In genomic region chr1:33045246-33045645, GRCh38 we compare ENCODE assay signal across 16 cellular contexts. TPM values are rescaled to one million over a fixed set of nuclear protein-coding genes. Genes with fewer than 3 reads are reported as not detected.
DNase-seq lines count a peak whose midpoint lies in the region; ATAC-seq, FAIRE-seq and TF ChIP-seq lines count a peak whose summit lies in the region.
"Had no signal": no experiment of that assay in that cellular context is flagged by ENCODE, and none has a peak within 500 bp of the region (broad histone marks: within the 10 kb centered on the region; RNA-seq: fewer than 3 reads in every experiment).

No MANE protein-coding gene starts in this region.

- H4K5ac ChIP-seq in H1 (ENCODE audit: insufficient read length, low read depth, low read length), result no peak overlapping the region

- no peak overlapping the region for H2BK12ac ChIP-seq in H1 (ENCODE audit: low read depth, low read length)
- H2BK12ac ChIP-seq in neuronal stem cell (ENCODE audit: low read length), result no peak overlapping the region

- TF ChIP-seq RAD21 in H1 (IDR thresholded peaks at IDR 0.05 in 1 of 2, conservative IDR thresholded peaks at IDR 0.05 in 1 of 2; ENCODE audit: low read depth in 2 of 2, low read length in 2 of 2), result no peak

- H3K4me2 ChIP-seq in MM.1S (ENCODE audit: low read depth, low read length), result no peak overlapping the region
- no peak overlapping the region for H3K4me2 ChIP-seq in H1 (ENCODE audit: insufficient read depth in 1 of 2, low read depth in 2 of 2, low read length in 2 of 2)
- H3K4me2 ChIP-seq in neuronal stem cell (ENCODE audit: insufficient read depth, low read length, poor library complexity, severe bottlenecking), result no peak overlapping the region

- H2BK20ac ChIP-seq in H1 (ENCODE audit: low read length), result no peak overlapping the region

- TF ChIP-seq CTCF in MM.1S (IDR thresholded peaks at IDR 0.05; ENCODE audit: low read length) (no peak), H1 (IDR thresholded peaks at IDR 0.05; ENCODE audit: control extremely low read depth in 1 of 3, insufficient read depth in 1 of 3, low read depth in 1 of 3, low read length in 3 of 3) (no peak)

- H2AFZ ChIP-seq in MM.1S (ENCODE audit: low read length), result no peak overlapping the region
- peak overlapping the region; percentile 72 for H2AFZ ChIP-seq in H1 (ENCODE audit: low read length)
- H2AFZ ChIP-seq in neuronal stem cell (ENCODE audit: low read length), result peak overlapping the region; percentile 69
- H2AFZ ChIP-seq: GM23248 had no signal

- no peaks in the 10 kb centered on the region for H3K79me2 ChIP-seq in MM.1S (ENCODE audit: low read length)
- no peaks in the 10 kb centered on the region for H3K79me2 ChIP-seq in H1 (ENCODE audit: control insufficient read depth in 1 of 2, insufficient read depth in 2 of 2, low read length in 2 of 2)

- H2BK15ac ChIP-seq in H1 (ENCODE audit: low read length), result no peak overlapping the region
- no peak overlapping the region for H2BK15ac ChIP-seq in neuronal stem cell (ENCODE audit: low read length)

- H2BK5ac ChIP-seq in H1 (ENCODE audit: low read depth, low read length), result no peak overlapping the region
- H2BK5ac ChIP-seq in neuronal stem cell (ENCODE audit: low read length), result no peak overlapping the region

- H4K91ac ChIP-seq in H1 (replicated peaks; ENCODE audit: insufficient read length, low read length) (no peak overlapping the region), neuronal stem cell (ENCODE audit: low read depth, low read length, poor library complexity) (no peak overlapping the region)

- 0 out of 2 replicates have a peak overlapping the region, but pooled peaks have one; percentile 17 for H4K8ac ChIP-seq in H1 (ENCODE audit: extremely low read depth, insufficient read depth, low read length)
- no peak overlapping the region for H4K8ac ChIP-seq in neuronal stem cell (ENCODE audit: low read depth, low read length)

- peaks cover 15% of the 10 kb centered on the region for H3K27me3 Mint-ChIP-seq in activated CD8-positive, alpha-beta T cell treated with anti-CD3 and anti-CD28 coated beads, Interleukin-2, amount 10 ng/mL, durations not matched to agents 7 days and 5 days (ENCODE audit: low read depth)

- FAIRE-seq in H1 (lab: Jason Lieb, UNC), result no peak
- FAIRE-seq: endometrium had no signal

- no peak overlapping the region for H3K9ac ChIP-seq in MM.1S (ENCODE audit: low read length)
- H3K9ac ChIP-seq in H1 (replicated peaks in 1 of 4; ENCODE audit: extremely low read depth in 1 of 4, low read depth in 3 of 4, low read length in 3 of 4), result no peak overlapping the region
- no peak overlapping the region for H3K9ac ChIP-seq in neuronal stem cell (ENCODE audit: low read depth, low read length, poor library complexity)
- H3K9ac ChIP-seq: GM23248 had no signal

- H2AK5ac ChIP-seq in H1 (ENCODE audit: low read depth, low read length), result no peak overlapping the region
- H2AK5ac ChIP-seq in neuronal stem cell (ENCODE audit: low read depth, low read length), result no peak overlapping the region

- H3K4ac ChIP-seq in H1 (replicated peaks; ENCODE audit: insufficient read length, low read depth, low read length) (no peak overlapping the region), neuronal stem cell (ENCODE audit: low read length) (no peak overlapping the region)

- no peaks in the 10 kb centered on the region for H3F3A ChIP-seq in MM.1S (ENCODE audit: insufficient read depth, low read length)

- H3K27me3 ChIP-seq in H7 (ENCODE audit: control insufficient read depth, insufficient read depth, low read length) (no peaks in the 10 kb centered on the region), MM.1S (replicated peaks; ENCODE audit: insufficient read depth, low read length) (no peaks in the 10 kb centered on the region), H1 (replicated peaks in 1 of 4; ENCODE audit: control insufficient read depth in 3 of 4, extremely low read depth in 1 of 4, insufficient read depth in 3 of 4, low read length in 3 of 4) (no peaks in the 10 kb centered on the region), neuronal stem cell (ENCODE audit: control insufficient read depth in 3 of 3, insufficient read depth in 3 of 3, low read depth in 1 of 3, low read length in 3 of 3) (no peaks in the 10 kb centered on the region)
- H3K27me3 ChIP-seq: ascending aorta, upper lobe of left lung had no signal

- CTCF ChIA-PET in H1 (lab: Charles Lee; ENCODE audit: partially characterized antibody), result interaction anchor here (3.2 to 5.1 kb wide), 2 partner anchors 10 to 111 kb away, joined by 10 to 28 read pairs; no protein-coding TSS in a partner anchor
- CTCF ChIA-PET in activated CD8-positive, alpha-beta T cell treated with anti-CD3 and anti-CD28 coated beads, Interleukin-2, amount 10 ng/mL, durations not matched to agents 7 days and 5 days (lab: Charles Lee), result interaction anchor here (1.0 kb wide), 1 partner anchor 10 kb away, joined by 3 read pairs; no protein-coding TSS in a partner anchor

- H3K9me2 ChIP-seq in MM.1S (replicated peaks; ENCODE audit: insufficient read depth, low read length), result no peaks in the 10 kb centered on the region

- H3K9me3 ChIP-seq in MM.1S (replicated peaks; ENCODE audit: insufficient read depth, low read length) (no peaks in the 10 kb centered on the region), H1 (ENCODE audit: insufficient read depth in 2 of 2, low read depth in 1 of 2, low read length in 1 of 2) (0 out of 4 replicates have a peak, but pooled peaks cover 0 to under 1% of the 10 kb centered on the region in 2 experiments), neuronal stem cell (replicated peaks in 1 of 2; ENCODE audit: control insufficient read depth in 2 of 2, insufficient read depth in 1 of 2, low read depth in 1 of 2, low read length in 2 of 2) (peaks cover 0 to 2% of the 10 kb centered on the region in 2 donors)
- H3K9me3 ChIP-seq: ascending aorta, upper lobe of left lung had no signal

- no peak for TF ChIP-seq EP300 in H1 (IDR thresholded peaks at IDR 0.05; ENCODE audit: borderline replicate concordance in 1 of 2, low read depth in 2 of 2, low read length in 2 of 2)

- ATAC-seq in HG03565 (IDR thresholded peaks at IDR 0.05; ENCODE audit: unreplicated experiment) (no peak), HG02610 (IDR thresholded peaks at IDR 0.05; ENCODE audit: unreplicated experiment) (no peak)
- ATAC-seq in activated CD8-positive, alpha-beta T cell treated with anti-CD3 and anti-CD28 coated beads, Interleukin-2, amount 10 ng/mL, durations not matched to agents 7 days and 5 days, result no peak

- no peaks in the 10 kb centered on the region for H3K9me3 Mint-ChIP-seq in activated CD8-positive, alpha-beta T cell treated with anti-CD3 and anti-CD28 coated beads, Interleukin-2, amount 10 ng/mL, durations not matched to agents 7 days and 5 days (ENCODE audit: insufficient read depth)

- H3K56ac ChIP-seq in H1 (replicated peaks; ENCODE audit: insufficient read length, low read depth, low read length), result no peak overlapping the region

- H2BK120ac ChIP-seq in H1 (replicated peaks; ENCODE audit: low read depth, low read length) (no peak overlapping the region), neuronal stem cell (ENCODE audit: low read depth, low read length) (no peak overlapping the region)

- no peaks in the 10 kb centered on the region for H3K36me3 Mint-ChIP-seq in activated CD8-positive, alpha-beta T cell treated with anti-CD3 and anti-CD28 coated beads, Interleukin-2, amount 10 ng/mL, durations not matched to agents 7 days and 5 days (ENCODE audit: low read depth)

- DNase-seq in H7 (peak; percentile 31), MM.1S (peak; percentile 18), H1 (ENCODE audit: low read depth in 1 of 2, low spot score in 2 of 2) (no peak), neuronal stem cell (ENCODE audit: low spot score) (no peak), HuH-7.5 (ENCODE audit: low spot score) (no peak)
- no peak for DNase-seq in activated CD8-positive, alpha-beta T cell treated with anti-CD3 and anti-CD28 coated beads, Interleukin-2, amount 10 ng/mL, durations not matched to agents 7 days and 5 days
- DNase-seq: activated CD4-positive, CD25-positive, alpha-beta regulatory T cell; GM23248; NCI-H1048; stimulated activated CD4-positive, alpha-beta T cell treated with anti-CD3 and anti-CD28 coated beads, Interleukin-12 subunit alpha, Interleukin-12 subunit beta, amount 100 ng/mL, for 4 hours had no signal

- no peaks in the 10 kb centered on the region for H3K36me3 ChIP-seq in H7 (replicated peaks; ENCODE audit: control insufficient read depth, insufficient read depth, low read length)
- no peaks in the 10 kb centered on the region for H3K36me3 ChIP-seq in MM.1S (replicated peaks; ENCODE audit: insufficient read depth, low read length)
- H3K36me3 ChIP-seq in H1 (ENCODE audit: control insufficient read depth in 2 of 4, insufficient read depth in 4 of 4, low read length in 3 of 4), result no peaks in the 10 kb centered on the region
- H3K36me3 ChIP-seq in neuronal stem cell (replicated peaks in 1 of 2; ENCODE audit: control insufficient read depth in 2 of 2, insufficient read depth in 2 of 2, low read length in 2 of 2), result no peaks in the 10 kb centered on the region
- H3K36me3 ChIP-seq: ascending aorta, upper lobe of left lung had no signal

- H3K79me1 ChIP-seq in H1 (ENCODE audit: low read depth, low read length) (no peaks in the 10 kb centered on the region), neuronal stem cell (ENCODE audit: low read depth, low read length) (no peaks in the 10 kb centered on the region)

- no peak overlapping the region for H3K14ac ChIP-seq in H1 (ENCODE audit: insufficient read length)
- H3K14ac ChIP-seq in neuronal stem cell (ENCODE audit: low read length), result no peak overlapping the region

- H3K23me2 ChIP-seq in H1 (ENCODE audit: low read depth, low read length), result no peaks in the 10 kb centered on the region

- TF ChIP-seq POLR2A in H1 (IDR thresholded peaks at IDR 0.05; ENCODE audit: control extremely low read depth in 1 of 2, low read depth in 2 of 2, low read length in 2 of 2), result no peak

- H3K4me1 ChIP-seq in MM.1S (ENCODE audit: low read length) (peaks cover 2% of the 10 kb centered on the region), H1 (replicated peaks in 1 of 4; ENCODE audit: control insufficient read depth in 3 of 4, insufficient read depth in 4 of 4, low read length in 3 of 4) (peaks cover 0 to 3% (median 1%) of the 10 kb centered on the region in 4 experiments; a peak in 2 of 7 replicates), neuronal stem cell (ENCODE audit: control insufficient read depth in 2 of 2, insufficient read depth in 1 of 2, low read depth in 1 of 2, low read length in 2 of 2) (no peaks in the 10 kb centered on the region)
- H3K4me1 ChIP-seq: ascending aorta had no signal

- H4K20me1 ChIP-seq in MM.1S (ENCODE audit: insufficient read depth, low read length) (no peaks in the 10 kb centered on the region), H1 (replicated peaks in 1 of 2; ENCODE audit: control insufficient read depth in 1 of 2, insufficient read depth in 2 of 2, low read length in 2 of 2) (no peaks in the 10 kb centered on the region)

- no peak overlapping the region for H3K4me3 ChIP-seq in H7 (ENCODE audit: insufficient read depth, low read depth, low read length)
- no peak overlapping the region for H3K4me3 ChIP-seq in MM.1S (ENCODE audit: low read length)
- no peak overlapping the region for H3K4me3 ChIP-seq in H1 (ENCODE audit: extremely low read depth in 1 of 4, insufficient read depth in 2 of 4, low read depth in 3 of 4, low read length in 4 of 4)
- H3K4me3 ChIP-seq in neuronal stem cell (ENCODE audit: low read length in 2 of 2), result no peak overlapping the region
- H3K4me3 ChIP-seq: ascending aorta, GM23248, upper lobe of left lung had no signal

- no peak overlapping the region for H3K23ac ChIP-seq in H1 (ENCODE audit: insufficient read length)
- no peak overlapping the region for H3K23ac ChIP-seq in neuronal stem cell (ENCODE audit: low read depth, low read length, poor library complexity)

- H3K18ac ChIP-seq in H1 (ENCODE audit: extremely low read depth, low read length), result no peak overlapping the region
- no peak overlapping the region for H3K18ac ChIP-seq in neuronal stem cell (ENCODE audit: low read length)

- H3K4me3 Mint-ChIP-seq in activated CD8-positive, alpha-beta T cell treated with anti-CD3 and anti-CD28 coated beads, Interleukin-2, amount 10 ng/mL, durations not matched to agents 7 days and 5 days, result no peak overlapping the region
- H3K4me3 Mint-ChIP-seq: activated T-cell treated with anti-CD3 and anti-CD28 coated beads, Interleukin-2, amount 50 U/mL, for 72 hours had no signal

- H3K27ac ChIP-seq in MM.1S (ENCODE audit: low read length), result no peak overlapping the region
- no peak overlapping the region for H3K27ac ChIP-seq in H1 (ENCODE audit: low read depth, low read length)
- no peak overlapping the region for H3K27ac ChIP-seq in neuronal stem cell (replicated peaks; ENCODE audit: low read length)
- H3K27ac ChIP-seq: ascending aorta, GM23248 had no signal

- H3K27ac Mint-ChIP-seq in activated CD8-positive, alpha-beta T cell treated with anti-CD3 and anti-CD28 coated beads, Interleukin-2, amount 10 ng/mL, durations not matched to agents 7 days and 5 days, result no peak overlapping the region
- H3K27ac Mint-ChIP-seq: activated T-cell treated with anti-CD3 and anti-CD28 coated beads, Interleukin-2, amount 50 U/mL, for 72 hours had no signal

- POLR2A ChIA-PET in H1 (lab: Charles Lee; ENCODE audit: partially characterized antibody), result interaction anchor here (0.7 kb wide), 1 partner anchor 24 kb away, joined by 5 read pairs; no protein-coding TSS in a partner anchor
- POLR2A ChIA-PET in activated CD8-positive, alpha-beta T cell treated with anti-CD3 and anti-CD28 coated beads, Interleukin-2, amount 10 ng/mL, durations not matched to agents 7 days and 5 days (lab: Charles Lee), result interaction anchor here (0.7 kb wide), 1 partner anchor 645 kb away, joined by 4 read pairs; no protein-coding TSS in a partner anchor

- 61% methylated on average over 2 of the region's 2 CpGs; no CpG with 5 or more reads in 1 of the 2 experiments for WGBS in H1 (ENCODE audit: extremely low coverage in 1 of 2, insufficient coverage in 1 of 2, insufficient read length in 1 of 2, insufficient replicate concordance in 2 of 2, low coverage in 1 of 2, low lambda C conversion rate in 2 of 2, missing lambda C conversion rate in 1 of 2), 2 experiments
- WGBS in neuronal stem cell (ENCODE audit: extremely low coverage in 2 of 2, insufficient read length in 2 of 2, insufficient replicate concordance in 1 of 2), 2 donors, result no CpG with 5 or more reads among the region's 2 CpGs

- H3K4me1 Mint-ChIP-seq in activated CD8-positive, alpha-beta T cell treated with anti-CD3 and anti-CD28 coated beads, Interleukin-2, amount 10 ng/mL, durations not matched to agents 7 days and 5 days (ENCODE audit: low read depth), result peaks cover 21% of the 10 kb centered on the region

RNA-seq across cellular contexts. Expression of gene AK2, which starts 8.6 kb away (rescaled TPM):
- total RNA-seq in H7 (2014; rRNA removed; shearing (Covaris generic)), result 151 and 168 TPM in 2 replicates
- 127 and 137 TPM in 2 replicates for total RNA-seq in H1 (2021; fragmentation: NEBNext Ultra II Directional; extraction: Animal tissue kit (Norgen Biotek cat#: 25700))
- 92.3 and 110 TPM in 2 replicates for polyA plus RNA-seq in H1 (2011; rRNA removed)
- 188 TPM for polyA plus RNA-seq in H1 (2011; cell fraction: cytosol; rRNA removed)
- 91.1 TPM for polyA plus RNA-seq in H1 (2011; cell fraction: nucleus; rRNA removed)
- 119 to 218 TPM (median 127 TPM) in 4 replicates for polyA plus RNA-seq in H1 (2012, experiment 1 of 2)
- 68.7 TPM for polyA plus RNA-seq in H1 (2012, experiment 2 of 2)
- 98.5 TPM for polyA plus RNA-seq in H1 (2013, experiment 1 of 2)
- polyA plus RNA-seq in H1 (2013, experiment 2 of 2), result 94.1 TPM
- polyA minus RNA-seq in H1 (2011; rRNA and poly(A)+ RNA removed), result 43.3 and 54.5 TPM in 2 replicates
- 53.7 TPM for polyA minus RNA-seq in H1 (2011; cell fraction: cytosol; rRNA and poly(A)+ RNA removed)
- 68.6 TPM for polyA minus RNA-seq in H1 (2011; cell fraction: nucleus; rRNA and poly(A)+ RNA removed)
- 47.7 TPM for polyA plus RNA-seq in neuronal stem cell (2013, experiment 1 of 2)
- 46.5 TPM for polyA plus RNA-seq in neuronal stem cell (2013, experiment 2 of 2)
- total RNA-seq in activated CD8-positive, alpha-beta T cell treated with anti-CD3 and anti-CD28 coated beads, Interleukin-2, amount 10 ng/mL, durations not matched to agents 7 days and 5 days, result 100 to 1,000 TPM; 206 to 215 TPM

RNA-seq across cellular contexts. Expression of gene AZIN2, which starts 35.7 kb away (rescaled TPM):
- total RNA-seq in H7 (2014; rRNA removed; shearing (Covaris generic)), result 0.96 and 2.5 TPM in 2 replicates
- total RNA-seq in H1 (2021; fragmentation: NEBNext Ultra II Directional; extraction: Animal tissue kit (Norgen Biotek cat#: 25700)), result 0.21 and 0.22 TPM in 2 replicates
- 0.82 and 0.91 TPM in 2 replicates for polyA plus RNA-seq in H1 (2011; rRNA removed)
- polyA plus RNA-seq in H1 (2011; cell fraction: cytosol; rRNA removed), result 0.75 TPM
- polyA plus RNA-seq in H1 (2011; cell fraction: nucleus; rRNA removed), result 1.9 TPM
- polyA plus RNA-seq in H1 (2012, experiment 1 of 2), result 0.29 to 0.92 TPM (median 0.46 TPM) in 4 replicates
- polyA plus RNA-seq in H1 (2012, experiment 2 of 2), result 0.56 TPM
- polyA plus RNA-seq in H1 (2013, experiment 1 of 2), result 0.51 TPM
- polyA plus RNA-seq in H1 (2013, experiment 2 of 2), result 0.37 TPM
- 0.66 and 4.2 TPM in 2 replicates for polyA minus RNA-seq in H1 (2011; rRNA and poly(A)+ RNA removed)
- polyA minus RNA-seq in H1 (2011; cell fraction: cytosol; rRNA and poly(A)+ RNA removed), result 1.4 TPM
- 3.4 TPM for polyA minus RNA-seq in H1 (2011; cell fraction: nucleus; rRNA and poly(A)+ RNA removed)
- polyA plus RNA-seq in neuronal stem cell (2013, experiment 1 of 2), result 5.9 TPM
- 6.1 TPM for polyA plus RNA-seq in neuronal stem cell (2013, experiment 2 of 2)
- 10 to 100 TPM; 11.0 to 12.0 TPM for total RNA-seq in activated CD8-positive, alpha-beta T cell treated with anti-CD3 and anti-CD28 coated beads, Interleukin-2, amount 10 ng/mL, durations not matched to agents 7 days and 5 days

Comparison
In these comparisons a context has a peak if more than half of its experiments do, and no peak if none do; other contexts are left out.
1. DNase-seq: peak in H7 (single experiment) and MM.1S (single experiment); none in H1 (0 of 2), neuronal stem cell (single experiment), activated CD8-positive, alpha-beta T cell treated with anti-CD3 and anti-CD28 coated beads, Interleukin-2, amount 10 ng/mL, durations not matched to agents 7 days and 5 days (single experiment) and HuH-7.5 (single experiment).